12 cellular contexts compared by ENCODE assay signal in genomic region chr18:48590678-48591077, GRCh38. TPM values are rescaled to one million over a fixed set of nuclear protein-coding genes. Genes with fewer than 3 reads are reported as not detected.
A peak's percentile ranks its signal among the peaks of the same experiment; 100 is the strongest.
DNase-seq lines count a peak whose midpoint lies in the region; ATAC-seq and TF ChIP-seq lines count a peak whose summit lies in the region.
"Had no signal": no experiment of that assay in that cellular context is flagged by ENCODE, and none has a peak within 500 bp of the region (broad histone marks: within the 10 kb centered on the region; RNA-seq: fewer than 3 reads in every experiment).

No MANE protein-coding gene starts in this region.

- no peak overlapping the region for H3K27ac ChIP-seq in PC-3 (ENCODE audit: low read length)
- H3K27ac ChIP-seq in esophagus squamous epithelium = peak overlapping the region in 3 of 4 donors; percentile 7 to 79 (median 70)
- H3K27ac ChIP-seq: KMS-11 had no signal

- 71 to 88% methylated on average over 1 to 4 of the region's 5 CpGs for WGBS in esophagus squamous epithelium, 2 donors

- H3K9me3 ChIP-seq in PC-3 (ENCODE audit: low read length) (no peaks in the 10 kb centered on the region), esophagus squamous epithelium (no peaks in the 10 kb centered on the region)

- no peaks in the 10 kb centered on the region for H3K9me2 ChIP-seq in PC-3 (replicated peaks; ENCODE audit: low read length)

- no peaks in the 10 kb centered on the region for H3K27me3 ChIP-seq in PC-3 (ENCODE audit: low read length)
- no peaks in the 10 kb centered on the region for H3K27me3 ChIP-seq in esophagus squamous epithelium

- CTCF ChIA-PET in PC-3 (lab: Charles Lee) = no interaction called here

- peak; percentile 61 for ATAC-seq in PC-3
- peak; percentile 26 for ATAC-seq in omental fat pad (ENCODE audit: low FRiP score)
- no peak for ATAC-seq in HG03025 (IDR thresholded peaks at IDR 0.05; ENCODE audit: low FRiP score, unreplicated experiment)
- ATAC-seq: natural killer cell had no signal

- intact Hi-C loops in PC-3 (cut with micrococcal nuclease) (no loop called here), esophagus squamous epithelium (cut with DNase I) (no loop called here)

- no peaks in the 10 kb centered on the region for H3K79me2 ChIP-seq in PC-3 (ENCODE audit: low read length)

- no peak overlapping the region for H3K4me3 ChIP-seq in PC-3 (ENCODE audit: low read length)
- no peak overlapping the region for H3K4me3 ChIP-seq in esophagus squamous epithelium

- H4K20me1 ChIP-seq in PC-3 (ENCODE audit: low read length) = no peaks in the 10 kb centered on the region

- DNase-seq in ELR (ENCODE audit: low read depth) (peak; percentile 75), PC-3 (peak; percentile 48), esophagus squamous epithelium (lab: John Stamatoyannopoulos, UW) (no peak), omental fat pad (ENCODE audit: low spot score) (no peak), NCI-H1417 treated with DMSO at 0.1 percent for 48 hours (lab: John Stamatoyannopoulos, UW) (no peak), GDM1 (lab: John Stamatoyannopoulos, UW) (no peak), AML-193 (lab: John Stamatoyannopoulos, UW) (no peak)
- DNase-seq: activated naive CD4-positive, alpha-beta T cell treated with Interleukin-2 at 50 U/mL for 16 hours; DND-41; natural killer cell had no signal

- BruUV-seq in PC-3 (replicated peaks; lab: Mats Ljungman, UMichigan) = no TSS peak

- TF ChIP-seq CTCF in PC-3 (conservative IDR thresholded peaks at IDR 0.05; ENCODE audit: low read depth, low read length) = no peak
- TF ChIP-seq CTCF in esophagus squamous epithelium (IDR thresholded peaks at IDR 0.05) = no peak
- TF ChIP-seq CTCF in omental fat pad (IDR thresholded peaks at IDR 0.05) = no peak

- no peak overlapping the region for H3K4me2 ChIP-seq in PC-3 (ENCODE audit: low read length)
- H3K4me2 ChIP-seq: KMS-11 had no signal

- H3K4me1 ChIP-seq in PC-3 (ENCODE audit: insufficient read depth, low read length) (no peaks in the 10 kb centered on the region), esophagus squamous epithelium (peaks cover 0 to 29% (median 0%) of the 10 kb centered on the region in 3 donors)

- no peaks in the 10 kb centered on the region for H3F3A ChIP-seq in PC-3 (ENCODE audit: low read length, unreplicated experiment)

- POLR2A ChIA-PET in PC-3 (lab: Charles Lee; ENCODE audit: unreplicated experiment) = no interaction called here

- TF ChIP-seq POLR2A in esophagus squamous epithelium (IDR thresholded peaks at IDR 0.05) = no peak

- H3K36me3 ChIP-seq in PC-3 (ENCODE audit: low read depth, low read length) = no peaks in the 10 kb centered on the region
- no peaks in the 10 kb centered on the region for H3K36me3 ChIP-seq in esophagus squamous epithelium

- no peak overlapping the region for H3K9ac ChIP-seq in PC-3 (ENCODE audit: low read length)
- H3K9ac ChIP-seq: KMS-11 had no signal

- no peak overlapping the region for H2AFZ ChIP-seq in PC-3 (ENCODE audit: low read length)

RNA-seq across cellular contexts. Expression of gene CTIF, which starts 51.8 kb away (rescaled TPM):
- total RNA-seq in PC-3 (2014; rRNA removed) = 5.8 and 6.8 TPM in 2 replicates
- total RNA-seq in esophagus squamous epithelium = 10 to 100 TPM in 2 of 4 donors, 1 to 10 TPM in 2; 4.7 to 24.2 (median 10.2) TPM
- 10 to 100 TPM; 57.5 to 94.0 (median 72.4) TPM for total RNA-seq in omental fat pad

Comparison
In these comparisons a context has a peak if more than half of its experiments do, and no peak if none do; other contexts are left out.
1. DNase-seq: peak in ELR (single experiment) and PC-3 (single experiment); none in esophagus squamous epithelium (single experiment), omental fat pad (single experiment), NCI-H1417 treated with DMSO at 0.1 percent for 48 hours (single experiment), GDM1 (single experiment) and AML-193 (0 of 2).